13 cellular contexts compared by ENCODE assay signal in genomic region chr7:322708-323111, GRCh38. TPM values are rescaled to one million over a fixed set of nuclear protein-coding genes. Genes with fewer than 3 reads are reported as not detected.
"Had no signal": no experiment of that assay in that cellular context is flagged by ENCODE, and none has a peak within 500 bp of the region (broad histone marks: within the 10 kb centered on the region; RNA-seq: fewer than 3 reads in every experiment).

No MANE protein-coding gene starts in this region.

- H3K4me3 ChIP-seq: lung had no signal

- H3K27ac ChIP-seq: coronary artery had no signal

- DNase-seq: foreskin melanocyte, kidney glomerular epithelial cell had no signal

RNA-seq across cellular contexts. Expression of gene FOXL3, which starts 32.7 kb away (rescaled TPM):
- total RNA-seq: activated CD8-positive, alpha-beta T cell treated with anti-CD3 and anti-CD28 coated beads, Interleukin-2, amount 10 ng/mL, durations not matched to agents 7 days and 5 days; cardiac septum; endothelial cell of umbilical vein; lung; mononuclear cell; naive thymus-derived CD4-positive, alpha-beta T cell; occipital lobe; progenitor cell of endocrine pancreas; temporal lobe; ureter had no signal
- polyA plus RNA-seq: endothelial cell of umbilical vein; lung; naive thymus-derived CD4-positive, alpha-beta T cell had no signal
